1 cellular context compared by ENCODE assay signal in genomic region chr4:108650212-108651067, GRCh38.
TF ChIP-seq lines count a peak whose summit lies in the region.

TSS of gene OSTC (plus strand) at chr4:108650599. CDS start at chr4:108650656, 57 bp downstream.

TF ChIP-seq in K562, 482 proteins besides CTCF, POLR2A, EP300 and RAD21 (continued from another document and continues in another):
- peak; percentile 73 for TF ChIP-seq MGA (IDR thresholded peaks at IDR 0.05)
- no peak for TF ChIP-seq REST (CRISPR knock-in tag; IDR thresholded peaks at IDR 0.05; ENCODE audit: low read depth)
- peak; percentile 100 for TF ChIP-seq NFIC (IDR thresholded peaks at IDR 0.05)
- 0 out of 2 replicates have a peak, but pooled peaks have one; percentile 20 for TF ChIP-seq ARID4B (CRISPR knock-in tag; IDR thresholded peaks at IDR 0.05)
- TF ChIP-seq NFRKB (IDR thresholded peaks at IDR 0.05; ENCODE audit: low read depth): peak; percentile 83
- TF ChIP-seq ZFX (CRISPR knock-in tag; IDR thresholded peaks at IDR 0.05): peak; percentile 93
- peak; percentile 83 for TF ChIP-seq ASH1L (IDR thresholded peaks at IDR 0.05; ENCODE audit: borderline replicate concordance, low read depth, partially characterized antibody)
- peak; percentile 80; the same call in 1 of the 2 replicates for TF ChIP-seq BRD4 (IDR thresholded peaks at IDR 0.05)
- peak in 1 of 2 experiments; percentile 47; a peak in 1 of 4 replicates for TF ChIP-seq MAZ (CRISPR knock-in tag; conservative IDR thresholded peaks at IDR 0.05 in 1 of 2, IDR thresholded peaks at IDR 0.05 in 1 of 2)
- peak; percentile 70; the same call in 1 of the 2 replicates for TF ChIP-seq POLR2AphosphoS5 (IDR thresholded peaks at IDR 0.05; ENCODE audit: control insufficient read depth, insufficient read depth, low read depth, low read length)
- peak; percentile 64; the same call in 1 of the 2 replicates for TF ChIP-seq E2F1 (CRISPR knock-in tag; IDR thresholded peaks at IDR 0.05)
- no peak for TF ChIP-seq ID3 (CRISPR knock-in tag; IDR thresholded peaks at IDR 0.05)
- no peak for TF ChIP-seq ID3 (tag; IDR thresholded peaks at IDR 0.05)
- peak; percentile 44; the same call in 1 of the 2 replicates for TF ChIP-seq ETV1 (tag; conservative IDR thresholded peaks at IDR 0.05; ENCODE audit: low read depth)
- TF ChIP-seq RAD51 (IDR thresholded peaks at IDR 0.05; ENCODE audit: borderline replicate concordance, low read depth): peak; percentile 71
- peak; percentile 64 for TF ChIP-seq NEUROD1 (IDR thresholded peaks at IDR 0.05; ENCODE audit: borderline replicate concordance, low read depth, low read length, partially characterized antibody)
- 0 out of 2 replicates have a peak, but pooled peaks have one; percentile 16 for TF ChIP-seq HES1 (IDR thresholded peaks at IDR 0.05; ENCODE audit: low read depth)
- peak; percentile 63 for TF ChIP-seq FOXM1 (IDR thresholded peaks at IDR 0.05; ENCODE audit: low read depth)
- no peak for TF ChIP-seq FOXM1 (CRISPR knock-in tag; IDR thresholded peaks at IDR 0.05; ENCODE audit: low read depth)
- peak; percentile 55 for TF ChIP-seq POLR2H (tag; IDR thresholded peaks at IDR 0.05; ENCODE audit: low read depth)
- no peak for TF ChIP-seq ZNF217 (CRISPR knock-in tag; IDR thresholded peaks at IDR 0.05)
- peak; percentile 56 for TF ChIP-seq RBM25 (IDR thresholded peaks at IDR 0.05; ENCODE audit: low read depth, low read length, severe bottlenecking)
- peak; percentile 65; the same call in 1 of the 2 replicates for TF ChIP-seq RB1 (IDR thresholded peaks at IDR 0.05; ENCODE audit: low read depth)
